8 cellular contexts compared by ENCODE assay signal in genomic region chr12:101839324-101840283, GRCh38. TPM values are rescaled to one million over a fixed set of nuclear protein-coding genes. Genes with fewer than 3 reads are reported as not detected.
A peak's percentile ranks its signal among the peaks of the same experiment; 100 is the strongest.
DNase-seq lines count a peak whose midpoint lies in the region; ATAC-seq and TF ChIP-seq lines count a peak whose summit lies in the region.

No MANE protein-coding gene starts in this region.

- WGBS in psoas muscle, 3 donors = 29 to 34% (median 31%) methylated on average over 6 of the region's 6 CpGs

- peak; percentile 74 for TF ChIP-seq CTCF in HL-60 (IDR thresholded peaks at IDR 0.05; ENCODE audit: insufficient read depth, low read length)
- TF ChIP-seq CTCF in psoas muscle (IDR thresholded peaks at IDR 0.05) = peak; percentile 87

- no peaks in the 10 kb centered on the region for H3K27me3 ChIP-seq in HL-60 (ENCODE audit: insufficient read depth, poor library complexity, severe bottlenecking)
- no peaks in the 10 kb centered on the region for H3K27me3 ChIP-seq in psoas muscle (ENCODE audit: insufficient read depth in 3 of 3, low read length in 2 of 3)

- intact Hi-C loops in psoas muscle (cut with DNase I) = loop anchor here in 1 of 2 donors (2.0 to 10.0 kb wide), 2 partner anchors 67 to 425 kb away; no protein-coding TSS in a partner anchor

- H3K4me3 ChIP-seq in HL-60 (replicated peaks; ENCODE audit: insufficient read depth, low read length) (no peak overlapping the region), psoas muscle (no peak overlapping the region)

- no peaks in the 10 kb centered on the region for H3K9me3 ChIP-seq in psoas muscle

- H3K36me3 ChIP-seq in psoas muscle (ENCODE audit: insufficient read depth in 1 of 2, low read depth in 1 of 2) = no peaks in the 10 kb centered on the region

- DNase-seq in NCI-H1694 (lab: John Stamatoyannopoulos, UW) (peak; percentile 19), NCI-H1694 treated with DMSO at 0.1 percent for 48 hours (lab: John Stamatoyannopoulos, UW) (no peak), HL-60 (ENCODE audit: low read depth in 1 of 2, low spot score in 1 of 2) (peak in 1 of 2 experiments; percentile 62), SHP77 (lab: John Stamatoyannopoulos, UW) (peak; percentile 31 to 56), globus pallidus (ENCODE audit: low spot score) (peak; percentile 63), psoas muscle (peak; percentile 34 to 58)
- peak; percentile 56 for DNase-seq in activated gamma-delta T cell treated with anti-CD3 and anti-CD28 coated beads, Interleukin-2, amount 50 U/mL, for 16 hours (ENCODE audit: low read depth)

- ATAC-seq in psoas muscle (peak; percentile 56 to 89 (median 74)), GM21825 (IDR thresholded peaks at IDR 0.05; ENCODE audit: unreplicated experiment) (no peak)

- no peak overlapping the region for H3K27ac ChIP-seq in HL-60 (replicated peaks)
- H3K27ac ChIP-seq in psoas muscle = no peak overlapping the region

- H3K4me1 ChIP-seq in psoas muscle = no peaks in the 10 kb centered on the region

RNA-seq across cellular contexts. Expression of gene GNPTAB, which starts 8.8 kb away (rescaled TPM):
- 10 to 100 TPM; 14.3 to 36.1 (median 19.9) TPM for total RNA-seq in psoas muscle
- 10 to 100 TPM; 10.3 to 17.5 (median 11.5) TPM for polyA plus RNA-seq in psoas muscle

RNA-seq across cellular contexts. Expression of gene DRAM1, which starts 37.8 kb away (rescaled TPM):
- 1 to 10 TPM; 2.8 to 6.8 (median 4.6) TPM for total RNA-seq in psoas muscle
- polyA plus RNA-seq in psoas muscle = 1 to 10 TPM; 3.8 to 6.2 (median 4.1) TPM
